8 cellular contexts compared by ENCODE assay signal in genomic region chr12:102061556-102062418, GRCh38. TPM values are rescaled to one million over a fixed set of nuclear protein-coding genes. Genes with fewer than 3 reads are reported as not detected.
DNase-seq lines count a peak whose midpoint lies in the region; ATAC-seq and TF ChIP-seq lines count a peak whose summit lies in the region.

A gene with protein sequence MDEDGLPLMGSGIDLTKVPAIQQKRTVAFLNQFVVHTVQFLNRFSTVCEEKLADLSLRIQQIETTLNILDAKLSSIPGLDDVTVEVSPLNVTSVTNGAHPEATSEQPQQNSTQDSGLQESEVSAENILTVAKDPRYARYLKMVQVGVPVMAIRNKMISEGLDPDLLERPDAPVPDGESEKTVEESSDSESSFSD (minus strand): TSS chr12:102061991. CDS start chr12:102061962, 29 bp downstream.

- DNase-seq in DMS153 (lab: John Stamatoyannopoulos, UW): peak; percentile 90
- peak; percentile 91 for DNase-seq in Jurkat, Clone E6-1 (ENCODE audit: low read depth, low spot score)
- DNase-seq in PC-9: peak; percentile 84 to 88
- DNase-seq in activated T-cell treated with anti-CD3 and anti-CD28 coated beads, Interleukin-2, amount 50 U/mL, for 1 hour: peak; percentile 94
- peak; percentile 53 for DNase-seq in epithelial cell of prostate (ENCODE audit: low read depth, low spot score)
- peak; percentile 96 to 97 (median 97) for DNase-seq in mucosa of descending colon
- DNase-seq in stimulated activated CD8-positive, alpha-beta memory T cell treated with anti-CD3 and anti-CD28 coated beads, Interleukin-4, amount 100 ng/mL, for 24 hours (ENCODE audit: low read depth): peak; percentile 93

- CTCF ChIA-PET in PC-9 (lab: Charles Lee): interaction anchor here (0.6 kb wide), 1 partner anchor 642 kb away, joined by 3 read pairs; no protein-coding TSS in a partner anchor

- H3K4me2 ChIP-seq in PC-9: peak within 1 kb of the TSS; percentile 98

- no peak for TF ChIP-seq CTCF in PC-9 (conservative IDR thresholded peaks at IDR 0.05)
- no peak for TF ChIP-seq CTCF in mucosa of descending colon (IDR thresholded peaks at IDR 0.05)

- POLR2A ChIA-PET in PC-9 (lab: Charles Lee; ENCODE audit: unreplicated experiment): interaction anchor here (0.6 to 0.7 kb wide), 3 partner anchors 9 to 763 kb away, joined by 3 to 7 read pairs (median 5); no protein-coding TSS in a partner anchor

- peak within 1 kb of the TSS; percentile 98 for H2AFZ ChIP-seq in PC-9

- ATAC-seq in GM21619 (IDR thresholded peaks at IDR 0.05; ENCODE audit: unreplicated experiment) (peak; percentile 95), mucosa of descending colon (peak; percentile 99)

- intact Hi-C loops in PC-9 (cut with micrococcal nuclease; ENCODE audit: unreplicated experiment) (no loop called here), mucosa of descending colon (cut with DNase I, micrococcal nuclease) (no loop called here)

- peaks cover 7% of the 10 kb centered on the region; the same call in 1 of the 2 replicates for H3F3A ChIP-seq in PC-9 (ENCODE audit: insufficient read depth, low read depth)

- peak within 1 kb of the TSS; percentile 85 for H3K4me3 ChIP-seq in Jurkat, Clone E6-1 (ENCODE audit: low read length)
- peak within 1 kb of the TSS; percentile 78 for H3K4me3 ChIP-seq in PC-9
- H3K4me3 ChIP-seq in mucosa of descending colon: peak within 1 kb of the TSS; percentile 57

- no peaks in the 10 kb centered on the region for H3K79me2 ChIP-seq in PC-9 (ENCODE audit: low read depth)

- H3K36me3 ChIP-seq in PC-9 (ENCODE audit: low read depth): 0 out of 2 replicates have a peak, but pooled peaks cover 4% of the 10 kb centered on the region
- no peaks in the 10 kb centered on the region for H3K36me3 ChIP-seq in mucosa of descending colon (ENCODE audit: low read depth)

- H3K9me2 ChIP-seq in PC-9 (ENCODE audit: insufficient read depth): no peaks in the 10 kb centered on the region

- H4K20me1 ChIP-seq in PC-9 (ENCODE audit: insufficient read depth): no peaks in the 10 kb centered on the region

- H3K27ac ChIP-seq in PC-9 (peak within 1 kb of the TSS; percentile 45; the same call in 1 of the 2 replicates), epithelial cell of prostate (peak within 1 kb of the TSS; percentile 62)

- no peaks in the 10 kb centered on the region for H3K9me3 ChIP-seq in PC-9 (ENCODE audit: insufficient read depth, low read depth)
- no peaks in the 10 kb centered on the region for H3K9me3 ChIP-seq in mucosa of descending colon

- BruUV-seq in PC-9 (replicated peaks; lab: Mats Ljungman, UMichigan): TSS peak; percentile 88

- H3K27me3 ChIP-seq in PC-9 (ENCODE audit: insufficient read depth, low read depth): no peaks in the 10 kb centered on the region

- H3K4me1 ChIP-seq in PC-9 (replicated peaks; ENCODE audit: insufficient read depth) (peaks cover 6% of the 10 kb centered on the region; the same call in 1 of the 2 replicates), mucosa of descending colon (ENCODE audit: low read depth) (peaks cover 5% of the 10 kb centered on the region)

RNA-seq across cellular contexts. Expression of the gene that starts here (rescaled TPM):
- polyA plus RNA-seq in Jurkat, Clone E6-1 (2012; ENCODE audit: insufficient read depth, insufficient read length): 64.1 TPM
- total RNA-seq in PC-9 (2021): 20.9 and 29.7 TPM in 2 replicates
- total RNA-seq in mucosa of descending colon: 10 to 100 TPM; 31.1 to 39.1 (median 34.9) TPM

Comparison
In these comparisons a context has a peak if more than half of its experiments do, and no peak if none do; other contexts are left out.
1. Peak in every context shown above with its lines: DNase-seq, ATAC-seq, H3K4me3 ChIP-seq and H3K27ac ChIP-seq.